In genomic region chr6:21911208-21911607, GRCh38 we compare ENCODE assay signal across 2 cellular contexts.
TF ChIP-seq lines count a peak whose summit lies in the region.

No MANE protein-coding gene starts in this region.

TF ChIP-seq in IMR-90, 13 proteins besides CTCF, POLR2A, EP300 and RAD21:
- TF ChIP-seq BHLHE40 (IDR thresholded peaks at IDR 0.05; ENCODE audit: low read depth, low read length): no peak
- peak; percentile 87 for TF ChIP-seq MAFK (IDR thresholded peaks at IDR 0.05; ENCODE audit: low read depth, low read length)
TF ChIP-seq in IMR-90: peak in this region for 1.

TF ChIP-seq in WTC11, 78 proteins besides CTCF, POLR2A, EP300 and RAD21:
- TF ChIP-seq FOXJ3 (CRISPR knock-in tag; IDR thresholded peaks at IDR 0.05; ENCODE audit: borderline replicate concordance) (no peak), FOXP4 (CRISPR knock-in tag; IDR thresholded peaks at IDR 0.05) (no peak), ZNF263 (CRISPR knock-in tag; IDR thresholded peaks at IDR 0.05; ENCODE audit: low read depth) (no peak), NFYB (CRISPR knock-in tag; conservative IDR thresholded peaks at IDR 0.05; ENCODE audit: low read depth) (no peak), HMGXB4 (CRISPR knock-in tag; IDR thresholded peaks at IDR 0.05) (no peak), E2F1 (CRISPR knock-in tag; IDR thresholded peaks at IDR 0.05) (no peak), KAT7 (CRISPR knock-in tag; IDR thresholded peaks at IDR 0.05; ENCODE audit: borderline replicate concordance) (no peak), FOXP1 (CRISPR knock-in tag; IDR thresholded peaks at IDR 0.05; ENCODE audit: borderline replicate concordance) (no peak), ZSCAN18 (CRISPR knock-in tag; IDR thresholded peaks at IDR 0.05) (no peak), ZNF416 (CRISPR knock-in tag; IDR thresholded peaks at IDR 0.05) (no peak), ETV6 (CRISPR knock-in tag; IDR thresholded peaks at IDR 0.05) (no peak), HMGA2 (CRISPR knock-in tag; IDR thresholded peaks at IDR 0.05) (no peak)
